In genomic region chr19:10612515-10613119, GRCh38 we compare ENCODE assay signal across 1 cellular context.
TF ChIP-seq lines count a peak whose summit lies in the region.

No MANE protein-coding gene starts in this region.

TF ChIP-seq in IMR-90, 13 proteins besides CTCF, POLR2A, EP300 and RAD21:
- TF ChIP-seq USF2 (IDR thresholded peaks at IDR 0.05; ENCODE audit: low read depth, low read length), result no peak
- TF ChIP-seq RFX5 (IDR thresholded peaks at IDR 0.05; ENCODE audit: low read depth, low read length), result no peak
- TF ChIP-seq CEBPB (IDR thresholded peaks at IDR 0.05; ENCODE audit: low read depth, low read length), result no peak
- TF ChIP-seq MAZ (IDR thresholded peaks at IDR 0.05; ENCODE audit: borderline replicate concordance, low read depth, low read length), result no peak
- TF ChIP-seq RCOR1 (IDR thresholded peaks at IDR 0.05; ENCODE audit: insufficient replicate concordance, low read length), result no peak
- no peak for TF ChIP-seq MAFK (IDR thresholded peaks at IDR 0.05; ENCODE audit: low read depth, low read length)
- TF ChIP-seq BHLHE40 (IDR thresholded peaks at IDR 0.05; ENCODE audit: low read depth, low read length), result no peak
- no peak for TF ChIP-seq FOS (IDR thresholded peaks at IDR 0.05; ENCODE audit: low read depth, low read length)
